9 cellular contexts compared by ENCODE assay signal in genomic region chr10:14742815-14743214, GRCh38. TPM values are rescaled to one million over a fixed set of nuclear protein-coding genes. Genes with fewer than 3 reads are reported as not detected.
DNase-seq lines count a peak whose midpoint lies in the region; ATAC-seq and TF ChIP-seq lines count a peak whose summit lies in the region.
"Had no signal": no experiment of that assay in that cellular context is flagged by ENCODE, and none has a peak within 500 bp of the region (broad histone marks: within the 10 kb centered on the region; RNA-seq: fewer than 3 reads in every experiment).

No MANE protein-coding gene starts in this region.

- no peak for TF ChIP-seq CTCF in omental fat pad (IDR thresholded peaks at IDR 0.05)

- no peak overlapping the region for H3K4me3 Mint-ChIP-seq in activated T-cell treated with anti-CD3 and anti-CD28 coated beads, Interleukin-2, amount 50 U/mL, for 4 hours
- H3K4me3 Mint-ChIP-seq in stimulated activated memory B cell treated with anti-CD40 and anti-IgM and Interleukin-4, amounts not matched to agents 10 μg/mL and 1 μg/mL and 100 μg/mL, for 72 hours = peak overlapping the region; percentile 27

- H3K36me3 Mint-ChIP-seq in activated T-cell treated with anti-CD3 and anti-CD28 coated beads, Interleukin-2, amount 50 U/mL, for 4 hours (ENCODE audit: insufficient read depth) = no peaks in the 10 kb centered on the region
- peaks cover 6% of the 10 kb centered on the region for H3K36me3 Mint-ChIP-seq in stimulated activated memory B cell treated with anti-CD40 and anti-IgM and Interleukin-4, amounts not matched to agents 10 μg/mL and 1 μg/mL and 100 μg/mL, for 72 hours

- peaks cover 24% of the 10 kb centered on the region for H3K4me1 Mint-ChIP-seq in activated T-cell treated with anti-CD3 and anti-CD28 coated beads, Interleukin-2, amount 50 U/mL, for 4 hours (ENCODE audit: low read depth)
- peaks cover 74% of the 10 kb centered on the region for H3K4me1 Mint-ChIP-seq in stimulated activated memory B cell treated with anti-CD40 and anti-IgM and Interleukin-4, amounts not matched to agents 10 μg/mL and 1 μg/mL and 100 μg/mL, for 72 hours

- DNase-seq in activated T-cell treated with anti-CD3 and anti-CD28 coated beads, Interleukin-2, amount 50 U/mL, for 4 hours = no peak
- no peak for DNase-seq in activated T-cell treated with anti-CD3 and anti-CD28 coated beads for 4 hours
- DNase-seq in RPMI8226 = peak; percentile 85
- DNase-seq in nucleus accumbens (lab: John Stamatoyannopoulos, UW) = no peak
- no peak for DNase-seq in omental fat pad (ENCODE audit: low spot score)
- DNase-seq in SW 1271 (lab: John Stamatoyannopoulos, UW) = no peak
- DNase-seq: MG63 had no signal

- H3K9me3 Mint-ChIP-seq in activated T-cell treated with anti-CD3 and anti-CD28 coated beads, Interleukin-2, amount 50 U/mL, for 4 hours = peaks cover 13% of the 10 kb centered on the region
- H3K9me3 Mint-ChIP-seq in stimulated activated memory B cell treated with anti-CD40 and anti-IgM and Interleukin-4, amounts not matched to agents 10 μg/mL and 1 μg/mL and 100 μg/mL, for 72 hours = peaks cover 8% of the 10 kb centered on the region

- peak; percentile 52 to 53 for ATAC-seq in activated T-cell treated with anti-CD3 and anti-CD28 coated beads, Interleukin-2, amount 50 U/mL, for 4 hours
- ATAC-seq in HG02840 (IDR thresholded peaks at IDR 0.05; ENCODE audit: low FRiP score, unreplicated experiment) (peak; percentile 73), omental fat pad (ENCODE audit: low FRiP score) (no peak)
- peak; percentile 95 for ATAC-seq in stimulated activated memory B cell treated with anti-CD40 and anti-IgM and Interleukin-4, amounts not matched to agents 10 μg/mL and 1 μg/mL and 100 μg/mL, for 72 hours

- no peaks in the 10 kb centered on the region for H3K27me3 Mint-ChIP-seq in activated T-cell treated with anti-CD3 and anti-CD28 coated beads, Interleukin-2, amount 50 U/mL, for 4 hours (ENCODE audit: low read depth)
- H3K27me3 Mint-ChIP-seq in stimulated activated memory B cell treated with anti-CD40 and anti-IgM and Interleukin-4, amounts not matched to agents 10 μg/mL and 1 μg/mL and 100 μg/mL, for 72 hours = no peaks in the 10 kb centered on the region

- peak overlapping the region; percentile 98 for H3K27ac Mint-ChIP-seq in stimulated activated memory B cell treated with anti-CD40 and anti-IgM and Interleukin-4, amounts not matched to agents 10 μg/mL and 1 μg/mL and 100 μg/mL, for 72 hours

RNA-seq across cellular contexts. Expression of gene FAM107B, which starts 31.9 kb away (rescaled TPM):
- total RNA-seq in activated T-cell treated with anti-CD3 and anti-CD28 coated beads, Interleukin-2, amount 50 U/mL, for 4 hours = 100 to 1,000 TPM; 104 to 131 (median 114) TPM
- 10 to 100 TPM; 27.3 to 77.5 (median 53.7) TPM for total RNA-seq in omental fat pad
